In genomic region chr2:15838481-15838880, GRCh38 we compare ENCODE assay signal across 3 cellular contexts.
"Had no signal": no experiment of that assay in that cellular context is flagged by ENCODE, and none has a peak within 500 bp of the region (broad histone marks: within the 10 kb centered on the region; RNA-seq: fewer than 3 reads in every experiment).

No MANE protein-coding gene starts in this region.

- DNase-seq: IMR-90, KBM-7, KG1 had no signal
